17 cellular contexts compared by ENCODE assay signal in genomic region chr2:46929612-46930011, GRCh38. TPM values are rescaled to one million over a fixed set of nuclear protein-coding genes. Genes with fewer than 3 reads are reported as not detected.
DNase-seq lines count a peak whose midpoint lies in the region; ATAC-seq, FAIRE-seq and TF ChIP-seq lines count a peak whose summit lies in the region.
"Had no signal": no experiment of that assay in that cellular context is flagged by ENCODE, and none has a peak within 500 bp of the region (broad histone marks: within the 10 kb centered on the region; RNA-seq: fewer than 3 reads in every experiment).

No MANE protein-coding gene starts in this region.

- no peaks in the 10 kb centered on the region for H4K20me1 ChIP-seq in mammary epithelial cell (ENCODE audit: insufficient read depth, low read length)
- H4K20me1 ChIP-seq: BLaER1 had no signal

- H3K4me2 ChIP-seq in mammary epithelial cell (ENCODE audit: insufficient read depth, low read depth, low read length) = no peak overlapping the region
- H3K4me2 ChIP-seq: BLaER1 had no signal

- no peak overlapping the region for H3K4me3 Mint-ChIP-seq in MCF 10A (ENCODE audit: unreplicated experiment)

- H3K9me3 ChIP-seq in mammary epithelial cell (replicated peaks; ENCODE audit: insufficient read depth, low read length) = peaks cover 9% of the 10 kb centered on the region

- ATAC-seq in GM18868 (IDR thresholded peaks at IDR 0.05; ENCODE audit: unreplicated experiment) (no peak), HG02759 (IDR thresholded peaks at IDR 0.05; ENCODE audit: unreplicated experiment) (no peak)
- ATAC-seq: HCT116, HepG2 had no signal

- no peak overlapping the region for H2AFZ ChIP-seq in mammary epithelial cell (ENCODE audit: low read depth, low read length)

- H3K36me3 ChIP-seq in mammary epithelial cell (ENCODE audit: insufficient read depth, low read length) (no peaks in the 10 kb centered on the region), bronchial epithelial cell (ENCODE audit: control insufficient read depth, insufficient read depth, low read length) (no peaks in the 10 kb centered on the region)

- intact Hi-C loops in mammary epithelial cell (cut with micrococcal nuclease) = no loop called here
- intact Hi-C loops in MCF 10A (cut with micrococcal nuclease) = no loop called here

- H3K4me3 ChIP-seq in mammary epithelial cell (replicated peaks in 1 of 3; ENCODE audit: insufficient read depth in 1 of 3, low read depth in 2 of 3, low read length in 3 of 3) (no peak overlapping the region), bronchial epithelial cell (ENCODE audit: low read depth, low read length) (no peak overlapping the region)
- H3K4me3 ChIP-seq: BLaER1 had no signal

- H3K9ac ChIP-seq in mammary epithelial cell (ENCODE audit: insufficient read depth, low read length) = no peak overlapping the region
- H3K9ac ChIP-seq: BLaER1 had no signal

- H3K9me3 Mint-ChIP-seq in MCF 10A (ENCODE audit: unreplicated experiment) = peaks cover 16% of the 10 kb centered on the region

- H3K36me3 Mint-ChIP-seq in MCF 10A (ENCODE audit: insufficient read depth, unreplicated experiment) = peaks cover 19% of the 10 kb centered on the region

- DNase-seq in mammary epithelial cell = peak; percentile 13
- no peak for DNase-seq in MCF 10A (ENCODE audit: unreplicated experiment)
- DNase-seq in NCI-H226 = peak; percentile 24
- peak; percentile 23 for DNase-seq in bronchial epithelial cell (ENCODE audit: low read depth)
- DNase-seq in activated CD4-positive, alpha-beta T cell treated with anti-CD3 and anti-CD28 coated beads for 48 hours = no peak
- DNase-seq: 8988T; AML-193; Caco-2; CD8-positive, alpha-beta memory T cell had no signal

- H3K4me1 ChIP-seq in mammary epithelial cell (ENCODE audit: insufficient read depth, low read length) = no peaks in the 10 kb centered on the region
- H3K4me1 ChIP-seq: Caco-2 had no signal

- 87% methylated on average over 1 of the region's 1 CpG for WGBS in mammary epithelial cell (ENCODE audit: low coverage, missing lambda C conversion rate)

- CTCF ChIA-PET in mammary epithelial cell (lab: Charles Lee; ENCODE audit: low non-redundant PET) (no interaction called here), MCF 10A (lab: Yijun Ruan, JAX) (interaction anchor here (0.6 to 4.3 kb wide), 6 partner anchors 8 to 393 kb away, joined by 3 to 23 read pairs (median 4); no protein-coding TSS in a partner anchor)

- H3K4me1 Mint-ChIP-seq in MCF 10A (ENCODE audit: insufficient read depth, unreplicated experiment) = no peaks in the 10 kb centered on the region

- H3K27ac Mint-ChIP-seq in MCF 10A (ENCODE audit: low read depth, unreplicated experiment) = no peak overlapping the region
- H3K27ac Mint-ChIP-seq: CD8-positive, alpha-beta memory T cell had no signal

- POLR2A ChIA-PET in MCF 10A (lab: Yijun Ruan, JAX) = interaction anchor here (0.5 to 1.8 kb wide), 7 partner anchors 11 to 243 kb away, joined by 3 to 5 read pairs (median 3); no protein-coding TSS in a partner anchor

- no peaks in the 10 kb centered on the region for H3K27me3 Mint-ChIP-seq in MCF 10A (ENCODE audit: insufficient read depth, unreplicated experiment)
- H3K27me3 Mint-ChIP-seq: CD8-positive, alpha-beta memory T cell had no signal

- TF ChIP-seq CTCF in mammary epithelial cell (conservative IDR thresholded peaks at IDR 0.05 in 1 of 2, IDR thresholded peaks at IDR 0.05 in 1 of 2; ENCODE audit: extremely low read depth in 1 of 2, insufficient read depth in 1 of 2, low read depth in 1 of 2, low read length in 2 of 2) (no peak), MCF 10A (IDR thresholded peaks at IDR 0.05; ENCODE audit: unreplicated experiment) (no peak), bronchial epithelial cell (IDR thresholded peaks at IDR 0.05; ENCODE audit: insufficient read depth, low read length, severe bottlenecking) (no peak)

- no peak overlapping the region for H3K27ac ChIP-seq in mammary epithelial cell (ENCODE audit: insufficient read depth, low read depth, low read length)
- H3K27ac ChIP-seq: BLaER1 had no signal

- no TSS peak for BruUV-seq in mammary epithelial cell (replicated peaks; lab: Mats Ljungman, UMichigan)
- BruUV-seq in MCF 10A (replicated peaks; lab: Mats Ljungman, UMichigan) = no TSS peak

- no peaks in the 10 kb centered on the region for H3K79me2 ChIP-seq in mammary epithelial cell (ENCODE audit: insufficient read depth, low read length)

- in situ Hi-C loops in mammary epithelial cell (cut with MboI; ENCODE audit: low sequenced_read_pairs in 2 of 2) = no loop called here

- dilution Hi-C loops in mammary epithelial cell (cut with HindIII; ENCODE audit: low sequenced_read_pairs) = no loop called here

- no peaks in the 10 kb centered on the region for H3K27me3 ChIP-seq in mammary epithelial cell (ENCODE audit: insufficient read depth, low read length)
- no peaks in the 10 kb centered on the region for H3K27me3 ChIP-seq in bronchial epithelial cell (ENCODE audit: control insufficient read depth, insufficient read depth, low read length)
- H3K27me3 ChIP-seq: BLaER1 had no signal

- FAIRE-seq in bronchial epithelial cell (lab: Jason Lieb, UNC) = no peak
- FAIRE-seq: GM12892, GM19239, HepG2, HTR-8/SVneo had no signal

RNA-seq across cellular contexts. Expression of gene TTC7A, which starts 11.4 kb away (rescaled TPM):
- 10 to 100 TPM; 26.3 to 32.5 TPM for total RNA-seq in mammary epithelial cell
- 22.8 TPM for polyA plus RNA-seq in mammary epithelial cell
- 72.9 TPM for polyA minus RNA-seq in mammary epithelial cell
- total RNA-seq in MCF 10A (2022) = 23.2 and 24.8 TPM in 2 replicates
- total RNA-seq in bronchial epithelial cell = 12.3 and 16.1 TPM in 2 replicates

RNA-seq across cellular contexts. Expression of gene MCFD2, which starts 14.0 kb away (rescaled TPM):
- total RNA-seq in mammary epithelial cell (10 to 100 TPM; 77.7 to 89.2 TPM), MCF 10A (2022) (157 and 238 TPM in 2 replicates), bronchial epithelial cell (71.9 and 105 TPM in 2 replicates)
- 66.6 TPM for polyA plus RNA-seq in mammary epithelial cell
- polyA minus RNA-seq in mammary epithelial cell = 48.8 TPM

Comparison
In these comparisons a context has a peak if more than half of its experiments do, and no peak if none do; other contexts are left out.
1. DNase-seq: peak in mammary epithelial cell (single experiment), NCI-H226 (single experiment) and bronchial epithelial cell (single experiment); none in MCF 10A (single experiment) and activated CD4-positive, alpha-beta T cell treated with anti-CD3 and anti-CD28 coated beads for 48 hours (single experiment).